Comparison of ENCODE assay signal across 15 cellular contexts in the genomic region with DNA sequence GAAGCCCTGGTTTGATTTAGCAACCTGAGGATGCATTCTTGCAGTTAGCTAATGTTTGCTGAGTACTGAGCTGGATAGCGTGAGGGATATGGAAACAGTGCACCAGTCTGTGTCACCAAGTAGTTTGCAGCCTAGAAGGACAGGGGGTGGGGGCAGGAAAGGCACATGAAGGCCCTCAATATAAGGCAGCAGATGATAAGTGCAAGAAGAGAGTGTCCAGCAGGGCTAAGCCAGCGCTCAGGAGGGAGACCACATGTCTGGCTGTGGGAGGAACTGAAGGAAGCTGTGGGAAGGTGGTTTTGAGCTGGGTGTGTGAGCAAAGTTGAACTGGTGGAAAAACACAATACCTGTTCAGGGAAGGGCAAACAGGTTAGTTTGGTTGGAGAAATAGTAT. TPM values are rescaled to one million over a fixed set of nuclear protein-coding genes. Genes with fewer than 3 reads are reported as not detected.
DNase-seq lines count a peak whose midpoint lies in the region; ATAC-seq and TF ChIP-seq lines count a peak whose summit lies in the region.
"Had no signal": no experiment of that assay in that cellular context is flagged by ENCODE, and none has a peak within 500 bp of the region (broad histone marks: within the 10 kb centered on the region; RNA-seq: fewer than 3 reads in every experiment).

No MANE protein-coding gene starts in this region.

- H3K27me3 Mint-ChIP-seq in T-cell, result no peaks in the 10 kb centered on the region

- H3K4me1 ChIP-seq in hepatocyte (ENCODE audit: insufficient read depth), result peaks cover 31% of the 10 kb centered on the region
- peaks cover 18% of the 10 kb centered on the region for H3K4me1 ChIP-seq in upper lobe of right lung

- peak overlapping the region; percentile 94 for H3K27ac ChIP-seq in hepatocyte
- peak overlapping the region; percentile 74 for H3K27ac ChIP-seq in upper lobe of right lung
- H3K27ac ChIP-seq: ovary had no signal

- TF ChIP-seq CTCF in hepatocyte (IDR thresholded peaks at IDR 0.05; ENCODE audit: poor library complexity) (no peak), upper lobe of right lung (IDR thresholded peaks at IDR 0.05) (no peak)

- H3K4me2 ChIP-seq in hepatocyte, result peak overlapping the region; percentile 49

- no peaks in the 10 kb centered on the region for H3K36me3 Mint-ChIP-seq in activated naive CD4-positive, alpha-beta T cell treated with anti-CD3 and anti-CD28 coated beads, Interleukin-2, amount 50 U/mL, for 72 hours
- no peaks in the 10 kb centered on the region for H3K36me3 Mint-ChIP-seq in T-cell

- peak overlapping the region in 2 of 3 donors; percentile 35 to 36 for H3K4me3 Mint-ChIP-seq in T-cell
- H3K4me3 Mint-ChIP-seq: activated B cell treated with CpG ODN at 0.5 μM for 24 hours had no signal

- no peak overlapping the region for H2AFZ ChIP-seq in hepatocyte

- H3K4me3 ChIP-seq in hepatocyte, result no peak overlapping the region
- H3K4me3 ChIP-seq in upper lobe of right lung, result peak overlapping the region; percentile 43
- H3K4me3 ChIP-seq: ovary had no signal

- peak overlapping the region in 1 of 2 donors; percentile 35 for H3K27ac Mint-ChIP-seq in activated naive CD4-positive, alpha-beta T cell treated with anti-CD3 and anti-CD28 coated beads, Interleukin-2, amount 50 U/mL, for 72 hours
- H3K27ac Mint-ChIP-seq in T-cell, result peak overlapping the region; percentile 26 to 63
- H3K27ac Mint-ChIP-seq: activated B cell treated with CpG ODN at 0.5 μM for 24 hours had no signal

- H4K20me1 ChIP-seq in hepatocyte (ENCODE audit: insufficient read depth, poor library complexity, severe bottlenecking), result no peaks in the 10 kb centered on the region

- CTCF ChIA-PET in T-cell (lab: Charles Lee), result interaction anchor here (0.6 to 3.0 kb wide), 11 partner anchors 9 to 874 kb away, joined by 3 to 38 read pairs (median 6); no protein-coding TSS in a partner anchor

- intact Hi-C loops in upper lobe of right lung (cut with DNase I), result no loop called here

- H3K9me3 Mint-ChIP-seq in activated naive CD4-positive, alpha-beta T cell treated with anti-CD3 and anti-CD28 coated beads, Interleukin-2, amount 50 U/mL, for 72 hours, result no peaks in the 10 kb centered on the region
- no peaks in the 10 kb centered on the region for H3K9me3 Mint-ChIP-seq in T-cell
- H3K9me3 Mint-ChIP-seq: activated B cell treated with CpG ODN at 0.5 μM for 24 hours, IgD-negative memory B cell had no signal

- H3K27me3 ChIP-seq in hepatocyte (no peaks in the 10 kb centered on the region), upper lobe of right lung (no peaks in the 10 kb centered on the region)
- H3K27me3 ChIP-seq: ovary had no signal

- H3K9me3 ChIP-seq in hepatocyte (ENCODE audit: low read depth), result no peaks in the 10 kb centered on the region
- H3K9me3 ChIP-seq in upper lobe of right lung, result no peaks in the 10 kb centered on the region
- H3K9me3 ChIP-seq: ovary had no signal

- POLR2A ChIA-PET in T-cell (lab: Charles Lee), result no interaction called here

- H3K36me3 ChIP-seq in hepatocyte (replicated peaks; ENCODE audit: insufficient read depth, low read depth) (no peaks in the 10 kb centered on the region), upper lobe of right lung (no peaks in the 10 kb centered on the region)
- H3K36me3 ChIP-seq: ovary had no signal

- 43% methylated on average over 2 of the region's 2 CpGs for WGBS in hepatocyte (ENCODE audit: low lambda C conversion rate, missing lambda C conversion rate)

- peaks cover 30 to 46% (median 33%) of the 10 kb centered on the region in 3 donors for H3K4me1 Mint-ChIP-seq in T-cell

- no peak for DNase-seq in activated naive CD4-positive, alpha-beta T cell treated with anti-CD3 and anti-CD28 coated beads, Interleukin-2, amount 50 U/mL, for 72 hours (ENCODE audit: low spot score in 2 of 2)
- DNase-seq in activated naive CD4-positive, alpha-beta T cell (lab: John Stamatoyannopoulos, UW), result no peak
- DNase-seq in T-cell (peak in 2 of 34 experiments; percentile 10 to 14), hepatocyte (ENCODE audit: low spot score) (peak; percentile 59), upper lobe of right lung (no peak)

- no peaks in the 10 kb centered on the region for H3K79me2 ChIP-seq in hepatocyte

- ATAC-seq in activated naive CD4-positive, alpha-beta T cell treated with anti-CD3 and anti-CD28 coated beads, Interleukin-2, amount 50 U/mL, for 72 hours, result peak; percentile 14 to 44
- ATAC-seq in T-cell (replicated peaks in 1 of 4), result peak; percentile 13 to 31 (median 26)
- ATAC-seq in upper lobe of right lung, result peak; percentile 69
- ATAC-seq in HG03025 (IDR thresholded peaks at IDR 0.05; ENCODE audit: low FRiP score, unreplicated experiment), result no peak
- ATAC-seq in HG03439 (IDR thresholded peaks at IDR 0.05; ENCODE audit: unreplicated experiment), result no peak
- no peak for ATAC-seq in GM18909 (IDR thresholded peaks at IDR 0.05; ENCODE audit: poor library complexity, unreplicated experiment)

- no peaks in the 10 kb centered on the region for H3K9me2 ChIP-seq in hepatocyte (replicated peaks; ENCODE audit: insufficient read depth)

RNA-seq across cellular contexts. Expression of a gene that starts 1.7 kb away (rescaled TPM):
- total RNA-seq in activated naive CD4-positive, alpha-beta T cell treated with anti-CD3 and anti-CD28 coated beads, Interleukin-2, amount 50 U/mL, for 72 hours, result not detected
- total RNA-seq in T-cell (not detected), hepatocyte (4.4 and 6.7 TPM in 2 replicates), upper lobe of right lung (150 TPM)
- 15.3 and 16.7 TPM in 2 replicates for polyA plus RNA-seq in hepatocyte
- total RNA-seq: activated B cell treated with CpG ODN at 0.5 μM for 24 hours, dermis blood vessel endothelial cell, frontal cortex, RPMI7951, subcutaneous adipose tissue had no signal
- polyA plus RNA-seq: ovary had no signal

RNA-seq across cellular contexts. Expression of a gene that starts 13.9 kb away (rescaled TPM):
- total RNA-seq in activated naive CD4-positive, alpha-beta T cell treated with anti-CD3 and anti-CD28 coated beads, Interleukin-2, amount 50 U/mL, for 72 hours, result 10 to 100 TPM; 13.6 to 27.0 TPM
- total RNA-seq in T-cell (10 to 100 TPM; 16.2 to 44.4 (median 34.8) TPM), hepatocyte (6.4 and 11.2 TPM in 2 replicates), upper lobe of right lung (3.9 TPM)
- polyA plus RNA-seq in hepatocyte, result 5.4 and 7.1 TPM in 2 replicates

RNA-seq across cellular contexts. Expression of a gene that starts 50.9 kb away (rescaled TPM):
- not detected for total RNA-seq in activated naive CD4-positive, alpha-beta T cell treated with anti-CD3 and anti-CD28 coated beads, Interleukin-2, amount 50 U/mL, for 72 hours
- total RNA-seq in T-cell (1 to 10 TPM in 1 of 5 donors, not detected in 4; 1.1 TPM), hepatocyte (0.93 TPM in 1 of 2 replicates, not detected in the other), upper lobe of right lung (0.87 TPM)
- polyA plus RNA-seq in hepatocyte, result 8.3 and 8.8 TPM in 2 replicates
- total RNA-seq: dermis blood vessel endothelial cell, frontal cortex, ovary had no signal

Comparison
In these comparisons a context has a peak if more than half of its experiments do, and no peak if none do; other contexts are left out.
1. ATAC-seq: peak in activated naive CD4-positive, alpha-beta T cell treated with anti-CD3 and anti-CD28 coated beads, Interleukin-2, amount 50 U/mL, for 72 hours (2 of 2), T-cell (4 of 4) and upper lobe of right lung (single experiment); none in HG03025 (single experiment), HG03439 (single experiment) and GM18909 (single experiment).
2. RNA of a gene that starts 1.7 kb away (total RNA-seq): 150 TPM in upper lobe of right lung (single experiment); 4.4 to 6.7 TPM in hepatocyte, not detected in T-cell and not detected in activated naive CD4-positive, alpha-beta T cell treated with anti-CD3 and anti-CD28 coated beads, Interleukin-2, amount 50 U/mL, for 72 hours; every median in the first group is over 10 times any median in the second.